ENCODE assay signal across 1 cellular context in the genomic region with DNA sequence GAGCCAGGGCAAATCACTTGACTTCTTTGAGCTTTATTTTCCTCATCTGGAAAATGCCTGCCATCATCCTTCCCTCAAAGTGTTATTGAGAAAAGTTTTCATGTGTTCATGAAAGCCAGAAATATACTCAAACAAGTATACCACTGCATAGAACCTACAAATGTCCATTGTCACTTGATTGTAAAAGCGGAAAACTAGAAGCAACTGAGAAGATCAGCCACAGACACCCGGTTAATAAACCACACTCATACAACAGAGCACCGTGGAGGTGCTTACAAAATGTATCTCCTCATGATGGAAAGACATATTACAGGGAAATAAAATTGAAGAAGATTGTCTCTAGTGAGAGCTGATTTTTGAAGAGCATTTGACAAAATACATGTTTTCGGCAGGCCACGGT.
TF ChIP-seq lines count a peak whose summit lies in the region.

No MANE protein-coding gene starts in this region.

TF ChIP-seq in IMR-90, 13 proteins besides CTCF, POLR2A, EP300 and RAD21:
- TF ChIP-seq MAFK (IDR thresholded peaks at IDR 0.05; ENCODE audit: low read depth, low read length) (no peak), CHD1 (IDR thresholded peaks at IDR 0.05; ENCODE audit: low read depth, low read length) (no peak), SMC3 (IDR thresholded peaks at IDR 0.05; ENCODE audit: low read depth, low read length) (no peak), MXI1 (IDR thresholded peaks at IDR 0.05; ENCODE audit: borderline replicate concordance, low read depth, low read length) (no peak), RFX5 (IDR thresholded peaks at IDR 0.05; ENCODE audit: low read depth, low read length) (no peak), CEBPB (IDR thresholded peaks at IDR 0.05; ENCODE audit: low read depth, low read length) (no peak), BHLHE40 (IDR thresholded peaks at IDR 0.05; ENCODE audit: low read depth, low read length) (no peak), FOS (IDR thresholded peaks at IDR 0.05; ENCODE audit: low read depth, low read length) (no peak), RCOR1 (IDR thresholded peaks at IDR 0.05; ENCODE audit: insufficient replicate concordance, low read length) (no peak)
- TF ChIP-seq, protein P1, sequence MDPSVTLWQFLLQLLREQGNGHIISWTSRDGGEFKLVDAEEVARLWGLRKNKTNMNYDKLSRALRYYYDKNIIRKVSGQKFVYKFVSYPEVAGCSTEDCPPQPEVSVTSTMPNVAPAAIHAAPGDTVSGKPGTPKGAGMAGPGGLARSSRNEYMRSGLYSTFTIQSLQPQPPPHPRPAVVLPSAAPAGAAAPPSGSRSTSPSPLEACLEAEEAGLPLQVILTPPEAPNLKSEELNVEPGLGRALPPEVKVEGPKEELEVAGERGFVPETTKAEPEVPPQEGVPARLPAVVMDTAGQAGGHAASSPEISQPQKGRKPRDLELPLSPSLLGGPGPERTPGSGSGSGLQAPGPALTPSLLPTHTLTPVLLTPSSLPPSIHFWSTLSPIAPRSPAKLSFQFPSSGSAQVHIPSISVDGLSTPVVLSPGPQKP (IDR thresholded peaks at IDR 0.05; ENCODE audit: borderline replicate concordance, low read depth, low read length), result no peak
TF ChIP-seq in IMR-90: peak in this region for 0.
